ENCODE assay signal across 8 cellular contexts in the genomic region with DNA sequence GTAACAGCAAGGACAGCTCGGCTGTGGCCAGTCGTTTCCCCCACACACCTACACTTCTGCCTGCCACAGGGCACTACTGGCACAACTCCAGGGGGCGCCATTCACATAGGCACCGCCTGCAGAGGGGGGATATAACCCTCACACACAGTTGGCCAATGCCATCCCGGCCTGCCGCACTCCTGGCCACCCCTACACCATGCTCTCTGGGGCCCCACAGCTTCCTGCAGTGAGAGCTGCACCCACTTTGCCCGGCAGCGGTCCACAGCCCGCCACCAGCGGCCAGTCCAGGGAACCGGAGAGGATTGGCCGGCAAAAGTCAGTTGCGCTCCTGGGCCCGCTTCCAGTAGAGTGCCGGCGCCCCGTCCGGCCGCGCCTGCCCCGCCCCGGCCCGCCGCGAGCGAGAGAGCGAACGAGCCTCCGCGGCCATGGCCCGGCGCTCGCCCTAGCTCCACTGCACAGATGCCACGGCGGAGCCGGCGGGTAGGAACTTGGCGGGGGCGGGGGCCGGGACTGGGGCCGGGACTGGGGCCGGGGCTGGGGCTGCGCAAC. TPM values are rescaled to one million over a fixed set of nuclear protein-coding genes. Genes with fewer than 3 reads are reported as not detected.
DNase-seq lines count a peak whose midpoint lies in the region; ATAC-seq and TF ChIP-seq lines count a peak whose summit lies in the region.

No MANE protein-coding gene starts in this region.

- H3K36me3 Mint-ChIP-seq in activated T-helper 17 cell treated with anti-CD3 and anti-CD28 coated beads, Interleukin-2, amount 50 U/mL, for 72 hours (ENCODE audit: low read depth), result peaks cover 6% of the 10 kb centered on the region
- peaks cover 0 to 9% (median 0%) of the 10 kb centered on the region in 5 donors for H3K36me3 Mint-ChIP-seq in naive thymus-derived CD4-positive, alpha-beta T cell

- intact Hi-C loops in naive thymus-derived CD4-positive, alpha-beta T cell (cut with micrococcal nuclease), result loop anchor here (1.0 to 5.0 kb wide), 6 partner anchors 15 to 369 kb away; partner anchors contain the start of genes CABIN1 (in 1 of the 2), MIF (in 1 of the 2) and SMARCB1 (in 1 of the 2)

- peak overlapping the region; percentile 91 for H3K27ac ChIP-seq in OCI-LY1 (ENCODE audit: low read depth, low read length, poor library complexity, severe bottlenecking)
- H3K27ac ChIP-seq in naive thymus-derived CD4-positive, alpha-beta T cell (ENCODE audit: low read depth, low read length), result peak overlapping the region; percentile 79
- peak overlapping the region; percentile 65 to 87 (median 80) for H3K27ac ChIP-seq in tibial nerve

- no peak overlapping the region for H2AFZ ChIP-seq in OCI-LY1 (ENCODE audit: low read length)

- TF ChIP-seq CTCF in OCI-LY1 (IDR thresholded peaks at IDR 0.05; ENCODE audit: low read length) (peak; percentile 92), fibroblast of the aortic adventitia (IDR thresholded peaks at IDR 0.05; ENCODE audit: insufficient read depth, low read length) (no peak), tibial nerve (IDR thresholded peaks at IDR 0.05) (peak in 4 of 5 experiments; percentile 38 to 65 (median 59))

- no peaks in the 10 kb centered on the region for H3K36me3 ChIP-seq in OCI-LY1 (ENCODE audit: insufficient read depth, low read length)
- peaks cover 0 to 26% (median 0%) of the 10 kb centered on the region in 3 experiments for H3K36me3 ChIP-seq in naive thymus-derived CD4-positive, alpha-beta T cell (ENCODE audit: control insufficient read depth in 2 of 3, insufficient read depth in 3 of 3, low read length in 3 of 3)
- no peaks in the 10 kb centered on the region for H3K36me3 ChIP-seq in tibial nerve

- H3K9me2 ChIP-seq in OCI-LY1 (ENCODE audit: low read depth, low read length), result no peaks in the 10 kb centered on the region

- TF ChIP-seq EP300 in tibial nerve (IDR thresholded peaks at IDR 0.05), result peak in 1 of 2 donors; percentile 41

- peak overlapping the region; percentile 95 for H3K4me2 ChIP-seq in OCI-LY1 (ENCODE audit: low read length)

- no peaks in the 10 kb centered on the region for H3F3A ChIP-seq in OCI-LY1 (ENCODE audit: insufficient read depth, low read length)

- ATAC-seq in HG02840 (IDR thresholded peaks at IDR 0.05; ENCODE audit: low FRiP score, unreplicated experiment), result peak; percentile 28
- ATAC-seq in activated T-helper 17 cell treated with anti-CD3 and anti-CD28 coated beads, Interleukin-2, amount 50 U/mL, for 72 hours (replicated peaks), result peak; percentile 58
- ATAC-seq in naive thymus-derived CD4-positive, alpha-beta T cell, result peak; percentile 49

- peaks cover 38% of the 10 kb centered on the region for H3K4me1 Mint-ChIP-seq in activated T-helper 17 cell treated with anti-CD3 and anti-CD28 coated beads, Interleukin-2, amount 50 U/mL, for 72 hours
- peaks cover 58 to 86% (median 78%) of the 10 kb centered on the region in 7 donors for H3K4me1 Mint-ChIP-seq in naive thymus-derived CD4-positive, alpha-beta T cell

- H3K4me1 ChIP-seq in OCI-LY1 (ENCODE audit: insufficient read depth, low read length, severe bottlenecking), result peaks cover 40% of the 10 kb centered on the region
- H3K4me1 ChIP-seq in naive thymus-derived CD4-positive, alpha-beta T cell (ENCODE audit: control insufficient read depth in 2 of 2, insufficient read depth in 2 of 2, low read length in 2 of 2), result peaks cover 59 to 61% of the 10 kb centered on the region in 2 donors
- peaks cover 0 to 48% (median 38%) of the 10 kb centered on the region in 4 donors for H3K4me1 ChIP-seq in tibial nerve

- CTCF ChIA-PET in naive thymus-derived CD4-positive, alpha-beta T cell (lab: Charles Lee), result interaction anchor here (0.7 to 7.9 kb wide), 8 partner anchors 12 to 60 kb away, joined by 3 to 109 read pairs (median 10); no protein-coding TSS in a partner anchor

- no peak overlapping the region for H3K27ac Mint-ChIP-seq in activated T-helper 17 cell treated with anti-CD3 and anti-CD28 coated beads, Interleukin-2, amount 50 U/mL, for 72 hours
- peak overlapping the region; percentile 91 to 99 (median 97) for H3K27ac Mint-ChIP-seq in naive thymus-derived CD4-positive, alpha-beta T cell

- no peak for TF ChIP-seq POLR2A in tibial nerve (IDR thresholded peaks at IDR 0.05)

- H3K79me2 ChIP-seq in OCI-LY1 (ENCODE audit: insufficient read depth, low read length), result no peaks in the 10 kb centered on the region

- H3K9me3 ChIP-seq in OCI-LY1 (ENCODE audit: low read length) (no peaks in the 10 kb centered on the region), tibial nerve (no peaks in the 10 kb centered on the region)
- no peaks in the 10 kb centered on the region for H3K9me3 ChIP-seq in naive thymus-derived CD4-positive, alpha-beta T cell (ENCODE audit: control insufficient read depth in 2 of 3, low read length in 3 of 3)

- H3K9ac ChIP-seq in OCI-LY1 (ENCODE audit: low read length), result peak overlapping the region; percentile 80

- POLR2A ChIA-PET in naive thymus-derived CD4-positive, alpha-beta T cell (lab: Charles Lee), result interaction anchor here (0.8 to 14.4 kb wide), 7 partner anchors 9 to 389 kb away, joined by 3 to 296 read pairs (median 5); partner anchors contain the start of gene CABIN1

- 0 to 2% methylated on average over 9 to 14 of the region's 43 CpGs for WGBS in tibial nerve, 2 donors

- H4K20me1 ChIP-seq in OCI-LY1 (ENCODE audit: insufficient read depth, low read length), result no peaks in the 10 kb centered on the region

- no peaks in the 10 kb centered on the region for H3K9me3 Mint-ChIP-seq in activated T-helper 17 cell treated with anti-CD3 and anti-CD28 coated beads, Interleukin-2, amount 50 U/mL, for 72 hours
- H3K9me3 Mint-ChIP-seq in naive thymus-derived CD4-positive, alpha-beta T cell, result peaks cover 0 to 2% (median 0%) of the 10 kb centered on the region in 11 donors

- DNase-seq in NCI-H146 (lab: John Stamatoyannopoulos, UW) (peak; percentile 17), NCI-H146 treated with DMSO at 0.1 percent for 48 hours (lab: John Stamatoyannopoulos, UW; ENCODE audit: unreplicated experiment) (no peak), fibroblast of the aortic adventitia (ENCODE audit: low read depth) (peak; percentile 62), tibial nerve (ENCODE audit: low spot score in 2 of 2) (peak; percentile 57 to 65)
- DNase-seq in naive thymus-derived CD4-positive, alpha-beta T cell, result peak in 6 of 9 donors; percentile 23 to 44 (median 36)

- H3K4me3 ChIP-seq in OCI-LY1 (ENCODE audit: low read depth, low read length, poor library complexity, severe bottlenecking) (peak overlapping the region; percentile 82), fibroblast of the aortic adventitia (ENCODE audit: low read depth, low read length) (peak overlapping the region; percentile 89), tibial nerve (peak overlapping the region; percentile 61 to 83 (median 74))
- H3K4me3 ChIP-seq in naive thymus-derived CD4-positive, alpha-beta T cell (ENCODE audit: low read length), result peak overlapping the region; percentile 97

- H3K27me3 Mint-ChIP-seq in activated T-helper 17 cell treated with anti-CD3 and anti-CD28 coated beads, Interleukin-2, amount 50 U/mL, for 72 hours, result no peaks in the 10 kb centered on the region
- H3K27me3 Mint-ChIP-seq in naive thymus-derived CD4-positive, alpha-beta T cell, result no peaks in the 10 kb centered on the region

- peak overlapping the region; percentile 52 for H3K4me3 Mint-ChIP-seq in activated T-helper 17 cell treated with anti-CD3 and anti-CD28 coated beads, Interleukin-2, amount 50 U/mL, for 72 hours
- H3K4me3 Mint-ChIP-seq in naive thymus-derived CD4-positive, alpha-beta T cell, result peak overlapping the region; percentile 71 to 96 (median 86)

- H3K27me3 ChIP-seq in OCI-LY1 (ENCODE audit: insufficient read depth, low read length) (no peaks in the 10 kb centered on the region), tibial nerve (no peaks in the 10 kb centered on the region)
- no peaks in the 10 kb centered on the region for H3K27me3 ChIP-seq in naive thymus-derived CD4-positive, alpha-beta T cell (ENCODE audit: control insufficient read depth in 2 of 2, insufficient read depth in 2 of 2, low read length in 2 of 2)

RNA-seq across cellular contexts. Expression of gene SUSD2, which starts 25.6 kb away (rescaled TPM):
- 1 to 10 TPM in 1 of 2 donors, under 1 TPM in 1; 0.66 to 1.5 TPM for total RNA-seq in activated T-helper 17 cell treated with anti-CD3 and anti-CD28 coated beads, Interleukin-2, amount 50 U/mL, for 72 hours
- total RNA-seq in fibroblast of the aortic adventitia (ENCODE audit: low replicate concordance) (0.99 and 5.6 TPM in 2 replicates), tibial nerve (1 to 10 TPM; 9.0 to 9.6 (median 9.4) TPM)
- total RNA-seq in naive thymus-derived CD4-positive, alpha-beta T cell, result 1 to 10 TPM; 1.0 to 2.3 (median 1.7) TPM
- polyA plus RNA-seq in naive thymus-derived CD4-positive, alpha-beta T cell, result under 1 TPM in 1 of 2 donors, not detected in 1; 0.40 TPM
